8 cellular contexts compared by ENCODE assay signal in the genomic region with DNA sequence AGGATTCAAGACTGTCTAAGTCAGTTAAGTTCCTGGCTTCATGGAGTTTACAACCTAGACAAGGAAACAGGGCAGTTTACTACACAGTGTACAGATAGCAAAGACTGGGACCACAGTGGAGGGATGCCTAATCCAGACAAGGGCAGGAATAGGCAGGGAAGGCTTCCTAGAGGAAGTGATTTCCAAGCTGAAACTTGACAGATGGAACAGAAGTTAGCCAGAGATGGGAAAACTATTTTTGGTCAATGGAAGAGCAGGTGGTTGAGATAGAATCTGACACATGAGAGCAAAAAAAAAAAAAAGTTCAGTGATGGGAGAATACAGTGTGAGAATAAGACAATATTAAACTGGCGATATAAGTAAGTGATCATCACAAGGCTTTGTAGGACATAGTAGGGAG. TPM values are rescaled to one million over a fixed set of nuclear protein-coding genes. Genes with fewer than 3 reads are reported as not detected.
DNase-seq lines count a peak whose midpoint lies in the region; ATAC-seq, FAIRE-seq and TF ChIP-seq lines count a peak whose summit lies in the region.

No MANE protein-coding gene starts in this region.

- no peak for DNase-seq in heart right ventricle
- no peak for DNase-seq in right atrium auricular region (ENCODE audit: low spot score)
- no peak for DNase-seq in activated T-helper 2 cell treated with anti-CD3 and anti-CD28 coated beads, Interferon-gamma antibody, Interleukin-2, Interleukin-4, amounts not matched to agents 10 μg/mL and 5 μg/mL and 100 μg/mL, durations not matched to agents 14 hours and 24 hours and 36 hours (ENCODE audit: low spot score)
- DNase-seq in immature natural killer cell = no peak
- DNase-seq in tibial artery = no peak
- no peak for DNase-seq in RCC 7860 (ENCODE audit: low spot score)
- no peak for DNase-seq in NCI-H2081 (lab: John Stamatoyannopoulos, UW)
- DNase-seq in stimulated activated CD8-positive, alpha-beta memory T cell treated with anti-CD3 and anti-CD28 coated beads, Interleukin-4, amount 100 ng/mL, for 48 hours = no peak

- H3K27ac ChIP-seq in heart right ventricle = peak overlapping the region in 3 of 10 donors; percentile 78 to 86 (median 82)
- peak overlapping the region in 1 of 2 donors; percentile 82 for H3K27ac ChIP-seq in right atrium auricular region
- no peak overlapping the region for H3K27ac ChIP-seq in tibial artery

- TF ChIP-seq CTCF in heart right ventricle (IDR thresholded peaks at IDR 0.05) (no peak), right atrium auricular region (IDR thresholded peaks at IDR 0.05) (no peak), tibial artery (IDR thresholded peaks at IDR 0.05) (no peak)

- ATAC-seq in heart right ventricle = no peak

- H3K36me3 ChIP-seq in heart right ventricle = peaks cover 0 to 57% (median 18%) of the 10 kb centered on the region in 9 donors
- peaks cover 21% of the 10 kb centered on the region for H3K36me3 ChIP-seq in right atrium auricular region
- peaks cover 9 to 32% (median 25%) of the 10 kb centered on the region in 3 donors for H3K36me3 ChIP-seq in tibial artery

- H3K4me3 Mint-ChIP-seq in activated T-helper 2 cell treated with anti-CD3 and anti-CD28 coated beads, Interferon-gamma antibody, Interleukin-2, Interleukin-4, amounts not matched to agents 10 μg/mL and 5 μg/mL and 100 μg/mL, durations not matched to agents 14 hours and 24 hours and 36 hours (ENCODE audit: low read depth) = peak overlapping the region; percentile 98
- H3K4me3 Mint-ChIP-seq in immature natural killer cell = peak overlapping the region; percentile 95 to 100 (median 97)

- H3K4me1 ChIP-seq in heart right ventricle (peaks cover 0 to 27% (median 23%) of the 10 kb centered on the region in 9 donors), right atrium auricular region (peaks cover 0 to 27% of the 10 kb centered on the region in 2 donors), tibial artery (peaks cover 0 to 22% (median 18%) of the 10 kb centered on the region in 4 donors)

- H3K4me1 Mint-ChIP-seq in activated T-helper 2 cell treated with anti-CD3 and anti-CD28 coated beads, Interferon-gamma antibody, Interleukin-2, Interleukin-4, amounts not matched to agents 10 μg/mL and 5 μg/mL and 100 μg/mL, durations not matched to agents 14 hours and 24 hours and 36 hours (ENCODE audit: low read depth) = peaks cover 19% of the 10 kb centered on the region
- H3K4me1 Mint-ChIP-seq in immature natural killer cell = peaks cover 34 to 43% of the 10 kb centered on the region in 2 donors

- no peaks in the 10 kb centered on the region for H3K9me3 ChIP-seq in heart right ventricle
- H3K9me3 ChIP-seq in right atrium auricular region = no peaks in the 10 kb centered on the region
- no peaks in the 10 kb centered on the region for H3K9me3 ChIP-seq in tibial artery

- no peaks in the 10 kb centered on the region for H3K9me3 Mint-ChIP-seq in activated T-helper 2 cell treated with anti-CD3 and anti-CD28 coated beads, Interferon-gamma antibody, Interleukin-2, Interleukin-4, amounts not matched to agents 10 μg/mL and 5 μg/mL and 100 μg/mL, durations not matched to agents 14 hours and 24 hours and 36 hours
- no peaks in the 10 kb centered on the region for H3K9me3 Mint-ChIP-seq in immature natural killer cell

- peak overlapping the region; percentile 96 for H3K27ac Mint-ChIP-seq in activated T-helper 2 cell treated with anti-CD3 and anti-CD28 coated beads, Interferon-gamma antibody, Interleukin-2, Interleukin-4, amounts not matched to agents 10 μg/mL and 5 μg/mL and 100 μg/mL, durations not matched to agents 14 hours and 24 hours and 36 hours
- H3K27ac Mint-ChIP-seq in immature natural killer cell = peak overlapping the region; percentile 89 to 99 (median 99)

- WGBS in heart right ventricle, 2 donors = 97 to 98% methylated on average over 1 of the region's 1 CpG

- intact Hi-C loops in heart right ventricle (cut with DNase I) (loop anchor here in 4 of 10 donors (5.0 to 10.0 kb wide), 2 partner anchors 88 to 91 kb away; a partner anchor contains a TSS), tibial artery (cut with DNase I; ENCODE audit: low total_unique reads) (loop anchor here (5.0 kb wide), 1 partner anchor 88 kb away; a partner anchor contains a TSS)
- intact Hi-C loops in activated T-helper 2 cell treated with anti-CD3 and anti-CD28 coated beads, Interferon-gamma antibody, Interleukin-2, Interleukin-4, amounts not matched to agents 10 μg/mL and 5 μg/mL and 100 μg/mL, durations not matched to agents 14 hours and 24 hours and 36 hours (cut with micrococcal nuclease) = loop anchor here (5.0 kb wide), 1 partner anchor 297 kb away; a partner anchor contains a TSS

- H3K27me3 ChIP-seq in heart right ventricle (no peaks in the 10 kb centered on the region), right atrium auricular region (no peaks in the 10 kb centered on the region), tibial artery (no peaks in the 10 kb centered on the region)

- FAIRE-seq in RCC 7860 (lab: Jason Lieb, UNC) = no peak

- peaks cover 41% of the 10 kb centered on the region for H3K36me3 Mint-ChIP-seq in activated T-helper 2 cell treated with anti-CD3 and anti-CD28 coated beads, Interferon-gamma antibody, Interleukin-2, Interleukin-4, amounts not matched to agents 10 μg/mL and 5 μg/mL and 100 μg/mL, durations not matched to agents 14 hours and 24 hours and 36 hours (ENCODE audit: low read depth)
- H3K36me3 Mint-ChIP-seq in immature natural killer cell = peaks cover 3 to 7% (median 4%) of the 10 kb centered on the region in 3 donors

- peak overlapping the region in 6 of 10 donors; percentile 52 to 88 (median 74) for H3K4me3 ChIP-seq in heart right ventricle
- H3K4me3 ChIP-seq in right atrium auricular region = no peak overlapping the region
- peak overlapping the region; percentile 83 for H3K4me3 ChIP-seq in tibial artery

- no peaks in the 10 kb centered on the region for H3K27me3 Mint-ChIP-seq in activated T-helper 2 cell treated with anti-CD3 and anti-CD28 coated beads, Interferon-gamma antibody, Interleukin-2, Interleukin-4, amounts not matched to agents 10 μg/mL and 5 μg/mL and 100 μg/mL, durations not matched to agents 14 hours and 24 hours and 36 hours (ENCODE audit: low read depth)
- H3K27me3 Mint-ChIP-seq in immature natural killer cell (ENCODE audit: low read depth in 3 of 3) = peaks cover 3 to 7% (median 4%) of the 10 kb centered on the region in 3 donors

RNA-seq across cellular contexts. Expression of a gene that starts 1.3 kb away (rescaled TPM):
- 10 to 100 TPM; 42.3 to 63.2 (median 50.9) TPM for total RNA-seq in heart right ventricle
- 100 to 1,000 TPM in 1 of 2 donors, 10 to 100 TPM in 1; 67.5 to 129 TPM for polyA plus RNA-seq in heart right ventricle
- 100 to 1,000 TPM in 1 of 2 donors, 10 to 100 TPM in 1; 90.7 to 102 TPM for total RNA-seq in right atrium auricular region
- 90.2 and 99.9 TPM in 2 replicates for total RNA-seq in activated T-helper 2 cell treated with anti-CD3 and anti-CD28 coated beads, Interferon-gamma antibody, Interleukin-2, Interleukin-4, amounts not matched to agents 10 μg/mL and 5 μg/mL and 100 μg/mL, durations not matched to agents 14 hours and 24 hours and 36 hours
- polyA plus RNA-seq in immature natural killer cell = 10 to 100 TPM; 52.4 to 62.3 (median 57.0) TPM

RNA-seq across cellular contexts. Expression of a gene that starts 1.4 kb away (rescaled TPM):
- total RNA-seq in heart right ventricle (10 to 100 TPM in 8 of 10 donors, 1 to 10 TPM in 2; 7.7 to 14.3 (median 12.7) TPM), right atrium auricular region (10 to 100 TPM; 10.2 to 12.3 TPM)
- polyA plus RNA-seq in heart right ventricle (10 to 100 TPM; 12.8 to 27.4 TPM), immature natural killer cell (10 to 100 TPM; 10.7 to 21.5 (median 14.0) TPM)
- total RNA-seq in activated T-helper 2 cell treated with anti-CD3 and anti-CD28 coated beads, Interferon-gamma antibody, Interleukin-2, Interleukin-4, amounts not matched to agents 10 μg/mL and 5 μg/mL and 100 μg/mL, durations not matched to agents 14 hours and 24 hours and 36 hours = 25.4 and 28.7 TPM in 2 replicates

Comparison
In these comparisons a context has a peak if more than half of its experiments do, and no peak if none do; other contexts are left out.
1. H3K4me3 ChIP-seq: peak in heart right ventricle (6 of 10) and tibial artery (2 of 2); none in right atrium auricular region (0 of 2).